Comparison of ENCODE assay signal across 10 cellular contexts in genomic region chr13:87671824-87672603, GRCh38. TPM values are rescaled to one million over a fixed set of nuclear protein-coding genes. Genes with fewer than 3 reads are reported as not detected.
A peak's percentile ranks its signal among the peaks of the same experiment; 100 is the strongest.
DNase-seq lines count a peak whose midpoint lies in the region; ATAC-seq, FAIRE-seq and TF ChIP-seq lines count a peak whose summit lies in the region.
"Had no signal": no experiment of that assay in that cellular context is flagged by ENCODE, and none has a peak within 500 bp of the region (broad histone marks: within the 10 kb centered on the region; RNA-seq: fewer than 3 reads in every experiment).

No MANE protein-coding gene starts in this region.

- no peak overlapping the region for H3K27ac ChIP-seq in pancreas
- H3K27ac ChIP-seq: C4-2B had no signal

- TF ChIP-seq CTCF in fibroblast of pulmonary artery (IDR thresholded peaks at IDR 0.05; ENCODE audit: low read length, missing control alignments) (no peak), pancreas (IDR thresholded peaks at IDR 0.05) (no peak)

- H3K4me3 ChIP-seq in fibroblast of pulmonary artery (replicated peaks; ENCODE audit: low read depth, low read length) = peak overlapping the region; percentile 50
- peak overlapping the region; percentile 9 to 58 (median 38) for H3K4me3 ChIP-seq in pancreas

- DNase-seq in NCI-H1417 (lab: John Stamatoyannopoulos, UW) = peak in 2 of 3 experiments; percentile 75 to 76
- DNase-seq in NCI-H1417 treated with DMSO at 0.1 percent for 48 hours (lab: John Stamatoyannopoulos, UW) = no peak
- no peak for DNase-seq in T-helper 17 cell
- DNase-seq in fibroblast of pulmonary artery (ENCODE audit: low read depth) = no peak
- DNase-seq in pancreas = peak in 2 of 6 donors; percentile 27 to 69
- no peak for DNase-seq in RKO (ENCODE audit: low spot score)
- no peak for DNase-seq in mesenteric fat pad (ENCODE audit: low spot score)

- peak overlapping the region; percentile 86 for H3K4me3 Mint-ChIP-seq in T-helper 17 cell

- H3K9me3 ChIP-seq in T-helper 17 cell (ENCODE audit: control insufficient read depth, low read length, poor library complexity, severe bottlenecking) = peaks cover 4% of the 10 kb centered on the region
- no peaks in the 10 kb centered on the region for H3K9me3 ChIP-seq in pancreas

- H3K27me3 ChIP-seq in pancreas = peaks cover 0 to 39% (median 8%) of the 10 kb centered on the region in 4 donors

- intact Hi-C loops in pancreas (cut with DNase I) = no loop called here

- peaks cover 42% of the 10 kb centered on the region for H3K27me3 Mint-ChIP-seq in T-helper 17 cell

- WGBS in pancreas, 2 donors = 1% methylated on average over 37 to 81 of the region's 81 CpGs

- H3K36me3 ChIP-seq in pancreas = no peaks in the 10 kb centered on the region

- peaks cover 4% of the 10 kb centered on the region for H3K4me1 Mint-ChIP-seq in T-helper 17 cell

- peaks cover 0 to 6% (median under 1%) of the 10 kb centered on the region in 3 donors for H3K4me1 ChIP-seq in pancreas

- no peak overlapping the region for H3K27ac Mint-ChIP-seq in T-helper 17 cell

- FAIRE-seq in pancreas (lab: Jason Lieb, UNC) = no peak

- peak; percentile 6 for ATAC-seq in T-helper 17 cell
- peak; percentile 11 to 46 (median 23) for ATAC-seq in pancreas
- ATAC-seq in HG02852 (IDR thresholded peaks at IDR 0.05; ENCODE audit: unreplicated experiment) = no peak

- peaks cover 3% of the 10 kb centered on the region for H3K36me3 Mint-ChIP-seq in T-helper 17 cell (ENCODE audit: low read depth)

RNA-seq across cellular contexts. Expression of gene SLITRK5, which starts 0.8 kb away (rescaled TPM):
- total RNA-seq in T-helper 17 cell = under 1 TPM; 0.17 to 0.21 TPM
- total RNA-seq in pancreas = under 1 TPM; 0.06 to 0.41 (median 0.25) TPM
- 1 to 10 TPM in 1 of 2 donors, under 1 TPM in 1; 0.19 to 1.4 TPM for polyA plus RNA-seq in pancreas
- total RNA-seq in mesenteric fat pad = 0.03 TPM
- total RNA-seq: RPMI7951 had no signal

Comparison
In these comparisons a context has a peak if more than half of its experiments do, and no peak if none do; other contexts are left out.
1. DNase-seq: peak in NCI-H1417 (2 of 3); none in NCI-H1417 treated with DMSO at 0.1 percent for 48 hours (single experiment), T-helper 17 cell (0 of 3), fibroblast of pulmonary artery (single experiment), RKO (single experiment) and mesenteric fat pad (single experiment).